19 cellular contexts compared by ENCODE assay signal in the genomic region with DNA sequence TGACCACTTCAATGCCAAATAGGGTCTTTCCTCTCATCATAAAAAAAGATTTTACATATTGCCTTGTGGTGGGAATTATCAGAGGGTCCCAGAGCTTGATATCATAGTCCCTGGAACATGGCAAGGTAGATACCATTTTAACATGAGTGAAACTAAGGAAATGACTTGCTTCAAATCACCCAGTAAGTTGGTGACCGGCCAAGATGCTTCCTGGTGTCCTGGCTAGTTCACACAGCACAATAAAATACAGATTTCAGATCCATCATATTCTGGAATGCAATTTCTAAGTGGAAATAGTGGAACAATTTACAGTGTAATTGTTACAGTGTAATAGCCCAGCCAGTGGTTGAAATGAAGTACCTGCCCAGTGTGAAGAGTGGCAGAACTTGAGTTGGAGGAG. TPM values are rescaled to one million over a fixed set of nuclear protein-coding genes. Genes with fewer than 3 reads are reported as not detected.
DNase-seq lines count a peak whose midpoint lies in the region; ATAC-seq and TF ChIP-seq lines count a peak whose summit lies in the region.
"Had no signal": no experiment of that assay in that cellular context is flagged by ENCODE, and none has a peak within 500 bp of the region (broad histone marks: within the 10 kb centered on the region; RNA-seq: fewer than 3 reads in every experiment).

No MANE protein-coding gene starts in this region.

- H3K9me3 ChIP-seq in CD8-positive, alpha-beta memory T cell (ENCODE audit: low read length): no peaks in the 10 kb centered on the region
- H3K9me3 ChIP-seq in breast epithelium: no peaks in the 10 kb centered on the region

- H3K27ac Mint-ChIP-seq in HFFc6: 0 out of 2 replicates have a peak overlapping the region, but pooled peaks have one; percentile 4
- no peak overlapping the region for H3K27ac Mint-ChIP-seq in CD8-positive, alpha-beta memory T cell
- H3K27ac Mint-ChIP-seq: CD4-positive, alpha-beta T cell; GM23338 had no signal

- no peak overlapping the region for H3K4me3 Mint-ChIP-seq in HFFc6
- H3K4me3 Mint-ChIP-seq in CD8-positive, alpha-beta memory T cell: no peak overlapping the region
- H3K4me3 Mint-ChIP-seq: CD4-positive, alpha-beta T cell; GM23338 had no signal

- no peaks in the 10 kb centered on the region for H3K27me3 Mint-ChIP-seq in HFFc6 (ENCODE audit: insufficient read depth)
- H3K27me3 Mint-ChIP-seq in CD8-positive, alpha-beta memory T cell: peaks cover 5 to 25% of the 10 kb centered on the region in 2 donors

- CTCF ChIA-PET in CD8-positive, alpha-beta memory T cell (lab: Charles Lee): no interaction called here

- no peaks in the 10 kb centered on the region for H3K36me3 ChIP-seq in CD8-positive, alpha-beta memory T cell (ENCODE audit: insufficient read depth, low read length)
- no peaks in the 10 kb centered on the region for H3K36me3 ChIP-seq in breast epithelium

- intact Hi-C loops in breast epithelium (cut with DNase I; ENCODE audit: low total_unique reads): no loop called here

- no peak overlapping the region for H3K27ac ChIP-seq in CD8-positive, alpha-beta memory T cell (ENCODE audit: low read depth, low read length)
- H3K27ac ChIP-seq in breast epithelium: no peak overlapping the region
- H3K27ac ChIP-seq: C4-2B, HL-60, KMS-11 had no signal

- peaks cover 9% of the 10 kb centered on the region for H3K36me3 Mint-ChIP-seq in HFFc6 (ENCODE audit: low read depth)
- H3K36me3 Mint-ChIP-seq in CD8-positive, alpha-beta memory T cell: no peaks in the 10 kb centered on the region

- DNase-seq in EH (ENCODE audit: low read depth) (peak; percentile 41), HFFc6 (no peak), cerebellum (ENCODE audit: low spot score) (peak; percentile 22), breast epithelium (ENCODE audit: low spot score in 2 of 2) (no peak)
- no peak for DNase-seq in CD8-positive, alpha-beta memory T cell
- DNase-seq in activated naive CD4-positive, alpha-beta T cell (lab: John Stamatoyannopoulos, UW): no peak
- DNase-seq: AML-193; CD4-positive, alpha-beta T cell; DMS153; DMS79; H7 had no signal

- TF ChIP-seq CTCF in HFFc6 (IDR thresholded peaks at IDR 0.05): no peak
- TF ChIP-seq CTCF in breast epithelium (IDR thresholded peaks at IDR 0.05): no peak

- H3K9me3 Mint-ChIP-seq in HFFc6: no peaks in the 10 kb centered on the region
- no peaks in the 10 kb centered on the region for H3K9me3 Mint-ChIP-seq in CD8-positive, alpha-beta memory T cell
- H3K9me3 Mint-ChIP-seq: CD4-positive, alpha-beta T cell; GM23338 had no signal

- POLR2A ChIA-PET in CD8-positive, alpha-beta memory T cell (lab: Charles Lee): no interaction called here

- no peaks in the 10 kb centered on the region for H3K4me1 ChIP-seq in CD8-positive, alpha-beta memory T cell (ENCODE audit: insufficient read depth, low read length)
- no peaks in the 10 kb centered on the region for H3K4me1 ChIP-seq in breast epithelium

- no peak for TF ChIP-seq POLR2A in breast epithelium (IDR thresholded peaks at IDR 0.05)

- no peak for ATAC-seq in HG02981 (IDR thresholded peaks at IDR 0.05; ENCODE audit: unreplicated experiment)
- ATAC-seq: GM23338, HCT116 had no signal

- H3K4me3 ChIP-seq in CD8-positive, alpha-beta memory T cell (ENCODE audit: low read length): no peak overlapping the region
- H3K4me3 ChIP-seq in breast epithelium: no peak overlapping the region
- H3K4me3 ChIP-seq: GM23338 had no signal

- no peaks in the 10 kb centered on the region for H3K27me3 ChIP-seq in CD8-positive, alpha-beta memory T cell (ENCODE audit: insufficient read depth, low read length, poor library complexity, severe bottlenecking)
- no peaks in the 10 kb centered on the region for H3K27me3 ChIP-seq in breast epithelium

- H3K4me1 Mint-ChIP-seq in HFFc6 (ENCODE audit: low read depth): peaks cover 76% of the 10 kb centered on the region
- H3K4me1 Mint-ChIP-seq in CD8-positive, alpha-beta memory T cell: peaks cover 0 to 3% (median under 1%) of the 10 kb centered on the region in 3 donors

RNA-seq across cellular contexts. Expression of gene CNNM1, which starts 36.6 kb away (rescaled TPM):
- total RNA-seq in HFFc6 (2021; fragmentation: NEBNext Ultra II Directional; extraction: Animal tissue kit (Norgen Biotek cat#: 25700)): 1 to 10 TPM; 3.0 to 4.6 (median 3.3) TPM
- total RNA-seq in cerebellum: 6.3 TPM
- total RNA-seq in CD8-positive, alpha-beta memory T cell: under 1 TPM; 0.11 to 0.16 TPM
- not detected for polyA plus RNA-seq in CD8-positive, alpha-beta memory T cell
- total RNA-seq in breast epithelium: under 1 TPM; 0.64 to 0.98 (median 0.88) TPM
- total RNA-seq: A172, HT1080 had no signal

Comparison
In these comparisons a context has a peak if more than half of its experiments do, and no peak if none do; other contexts are left out.
1. DNase-seq: peak in EH (single experiment) and cerebellum (single experiment); none in HFFc6 (single experiment), CD8-positive, alpha-beta memory T cell (0 of 5), breast epithelium (0 of 2) and activated naive CD4-positive, alpha-beta T cell (0 of 4).